Comparison of ENCODE assay signal across 15 cellular contexts in the genomic region with DNA sequence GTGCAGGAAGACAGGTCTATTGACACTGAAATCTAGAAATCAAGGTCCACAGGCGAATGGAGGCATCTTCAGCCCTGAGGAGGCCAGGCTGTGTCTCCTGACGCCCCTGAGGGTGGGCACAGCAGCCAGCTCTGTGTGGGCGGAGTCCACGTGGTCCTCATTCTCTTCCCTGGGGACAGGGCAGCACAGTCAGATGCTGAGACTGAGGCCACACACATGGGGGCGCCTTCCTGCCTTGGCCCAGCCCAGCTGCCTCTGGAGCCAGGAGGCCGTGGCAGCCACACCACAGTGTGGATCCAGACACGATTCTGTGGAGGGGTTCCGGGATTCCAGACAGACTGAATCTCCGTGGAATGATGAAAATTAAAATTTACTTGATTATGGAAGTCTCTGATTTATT. TPM values are rescaled to one million over a fixed set of nuclear protein-coding genes. Genes with fewer than 3 reads are reported as not detected.
DNase-seq lines count a peak whose midpoint lies in the region; ATAC-seq and TF ChIP-seq lines count a peak whose summit lies in the region.
"Had no signal": no experiment of that assay in that cellular context is flagged by ENCODE, and none has a peak within 500 bp of the region (broad histone marks: within the 10 kb centered on the region; RNA-seq: fewer than 3 reads in every experiment).

No MANE protein-coding gene starts in this region.

- H4K20me1 ChIP-seq in SK-N-SH (ENCODE audit: insufficient read depth): no peaks in the 10 kb centered on the region

- H3K4me1 ChIP-seq in SK-N-SH (ENCODE audit: control insufficient read depth in 1 of 2, insufficient read depth in 2 of 2, low read depth in 1 of 2, low read length in 1 of 2): peaks cover 0 to 3% of the 10 kb centered on the region in 2 experiments; a peak in 1 of 4 replicates
- H3K4me1 ChIP-seq: uterus had no signal

- H3K4me3 Mint-ChIP-seq in progenitor cell of endocrine pancreas (ENCODE audit: low read depth): no peak overlapping the region
- H3K4me3 Mint-ChIP-seq: activated CD4-positive, alpha-beta T cell treated with anti-CD3 and anti-CD28 coated beads, Interleukin-2, amount 10 ng/mL, durations not matched to agents 7 days and 5 days; central memory CD8-positive, alpha-beta T cell; stimulated activated naive B cell treated with anti-CD40 and anti-IgM and Interleukin-4, amounts not matched to agents 10 μg/mL and 1 μg/mL and 100 μg/mL, for 72 hours had no signal

- H3K27ac Mint-ChIP-seq in progenitor cell of endocrine pancreas: peak overlapping the region; percentile 56
- H3K27ac Mint-ChIP-seq: activated CD4-positive, alpha-beta T cell treated with anti-CD3 and anti-CD28 coated beads, Interleukin-2, amount 10 ng/mL, durations not matched to agents 7 days and 5 days; stimulated activated naive B cell treated with anti-CD40 and anti-IgM and Interleukin-4, amounts not matched to agents 10 μg/mL and 1 μg/mL and 100 μg/mL, for 72 hours had no signal

- peaks cover 4% of the 10 kb centered on the region for H3K4me1 Mint-ChIP-seq in progenitor cell of endocrine pancreas (ENCODE audit: low read depth)
- H3K4me1 Mint-ChIP-seq: activated CD4-positive, alpha-beta T cell treated with anti-CD3 and anti-CD28 coated beads, Interleukin-2, amount 10 ng/mL, durations not matched to agents 7 days and 5 days; central memory CD8-positive, alpha-beta T cell had no signal

- no peak overlapping the region for H3K27ac ChIP-seq in SK-N-SH (ENCODE audit: low read depth in 2 of 2, low read length in 1 of 2)
- H3K27ac ChIP-seq: KMS-11, parathyroid adenoma, uterus had no signal

- peaks cover 18 to 45% of the 10 kb centered on the region in 2 experiments for H3K36me3 ChIP-seq in SK-N-SH (replicated peaks in 1 of 2; ENCODE audit: control insufficient read depth in 1 of 2, insufficient read depth in 2 of 2, low read length in 1 of 2)
- H3K36me3 ChIP-seq: uterus had no signal

- no peaks in the 10 kb centered on the region for H3F3A ChIP-seq in SK-N-SH (replicated peaks; ENCODE audit: insufficient read depth)

- TF ChIP-seq EP300 in SK-N-SH (IDR thresholded peaks at IDR 0.05; ENCODE audit: borderline replicate concordance in 1 of 2, low read depth in 1 of 2, low read length in 1 of 2): no peak

- peak; percentile 21; the same call in 1 of the 2 replicates for TF ChIP-seq RAD21 in SK-N-SH (IDR thresholded peaks at IDR 0.05; ENCODE audit: low read length)

- no peaks in the 10 kb centered on the region for H3K27me3 ChIP-seq in SK-N-SH (ENCODE audit: insufficient read depth)
- H3K27me3 ChIP-seq: uterus had no signal

- ATAC-seq in SK-N-SH treated with all-trans-retinoic acid at 6 μM for 48 hours: no peak
- ATAC-seq: stimulated activated naive B cell treated with anti-CD40 and anti-IgM and Interleukin-4, amounts not matched to agents 10 μg/mL and 1 μg/mL and 100 μg/mL, for 72 hours had no signal

- no peak overlapping the region for H3K4me2 ChIP-seq in SK-N-SH
- H3K4me2 ChIP-seq: KMS-11 had no signal

- H3K9me2 ChIP-seq in SK-N-SH: no peaks in the 10 kb centered on the region

- WGBS in SK-N-SH (ENCODE audit: low lambda C conversion rate): 50% methylated on average over 2 of the region's 9 CpGs

- peaks cover 6% of the 10 kb centered on the region for H3K36me3 Mint-ChIP-seq in progenitor cell of endocrine pancreas (ENCODE audit: insufficient read depth)

- DNase-seq in SK-N-SH (no peak), astrocyte of the hippocampus (ENCODE audit: low read depth, low spot score) (peak; percentile 23), progenitor cell of endocrine pancreas (ENCODE audit: low spot score, unreplicated experiment) (no peak), HCEC 1CT (no peak), HUDEP-2 (lab: John Stamatoyannopoulos, UW; ENCODE audit: unreplicated experiment in 76 of 76) (no peak)
- DNase-seq: ACHN; activated CD4-positive, alpha-beta T cell treated with anti-CD3 and anti-CD28 coated beads, Interleukin-2, amount 10 ng/mL, durations not matched to agents 7 days and 5 days; NCI-H2171; stimulated activated CD4-positive, alpha-beta T cell treated with anti-CD3 and anti-CD28 coated beads, Interleukin-2, amount 100 ng/mL, for 48 hours; stimulated activated naive B cell treated with anti-CD40 and anti-IgM and Interleukin-4, amounts not matched to agents 10 μg/mL and 1 μg/mL and 100 μg/mL, for 72 hours; uterus had no signal

- no peak overlapping the region for H3K9ac ChIP-seq in SK-N-SH
- H3K9ac ChIP-seq: KMS-11, parathyroid adenoma had no signal

- no peak overlapping the region for H2AFZ ChIP-seq in SK-N-SH (ENCODE audit: low read depth)
- H2AFZ ChIP-seq: parathyroid adenoma had no signal

- H3K9me3 ChIP-seq in SK-N-SH: no peaks in the 10 kb centered on the region
- H3K9me3 ChIP-seq: uterus had no signal

- CTCF ChIA-PET in SK-N-SH (lab: Yijun Ruan, JAX): interaction anchor here (0.8 to 11.2 kb wide), 7 partner anchors 66 to 88 kb away, joined by 3 to 166 read pairs (median 4); no protein-coding TSS in a partner anchor

- TF ChIP-seq CTCF in SK-N-SH (IDR thresholded peaks at IDR 0.05) (no peak; the same call in 1 of the 2 replicates), progenitor cell of endocrine pancreas (IDR thresholded peaks at IDR 0.05; ENCODE audit: unreplicated experiment) (no peak)

- POLR2A ChIA-PET in SK-N-SH (lab: Yijun Ruan, JAX): no interaction called here

- H3K4me3 ChIP-seq in SK-N-SH (ENCODE audit: low read depth in 2 of 2, low read length in 1 of 2): no peak overlapping the region
- H3K4me3 ChIP-seq: uterus had no signal

- H3K79me2 ChIP-seq in SK-N-SH (ENCODE audit: insufficient read depth): no peaks in the 10 kb centered on the region
- H3K79me2 ChIP-seq: parathyroid adenoma had no signal

- H3K9me3 Mint-ChIP-seq in progenitor cell of endocrine pancreas (ENCODE audit: low read depth): no peaks in the 10 kb centered on the region
- H3K9me3 Mint-ChIP-seq: activated CD4-positive, alpha-beta T cell treated with anti-CD3 and anti-CD28 coated beads, Interleukin-2, amount 10 ng/mL, durations not matched to agents 7 days and 5 days; central memory CD8-positive, alpha-beta T cell; stimulated activated naive B cell treated with anti-CD40 and anti-IgM and Interleukin-4, amounts not matched to agents 10 μg/mL and 1 μg/mL and 100 μg/mL, for 72 hours had no signal

- no peaks in the 10 kb centered on the region for H3K27me3 Mint-ChIP-seq in progenitor cell of endocrine pancreas
- H3K27me3 Mint-ChIP-seq: activated CD4-positive, alpha-beta T cell treated with anti-CD3 and anti-CD28 coated beads, Interleukin-2, amount 10 ng/mL, durations not matched to agents 7 days and 5 days; central memory CD8-positive, alpha-beta T cell; stimulated activated naive B cell treated with anti-CD40 and anti-IgM and Interleukin-4, amounts not matched to agents 10 μg/mL and 1 μg/mL and 100 μg/mL, for 72 hours had no signal

TF ChIP-seq in SK-N-SH, 30 proteins besides CTCF, POLR2A, EP300 and RAD21:
- TF ChIP-seq ELF1 (IDR thresholded peaks at IDR 0.05) (no peak), RFX5 (IDR thresholded peaks at IDR 0.05; ENCODE audit: low read length) (no peak), SIN3A (IDR thresholded peaks at IDR 0.05; ENCODE audit: borderline replicate concordance, low read depth, low read length) (no peak), RCOR1 (IDR thresholded peaks at IDR 0.05; ENCODE audit: low read length) (no peak), GABPA (IDR thresholded peaks at IDR 0.05; ENCODE audit: low read depth) (no peak), MXI1 (IDR thresholded peaks at IDR 0.05; ENCODE audit: low read depth, low read length) (no peak)
- TF ChIP-seq, protein P1, sequence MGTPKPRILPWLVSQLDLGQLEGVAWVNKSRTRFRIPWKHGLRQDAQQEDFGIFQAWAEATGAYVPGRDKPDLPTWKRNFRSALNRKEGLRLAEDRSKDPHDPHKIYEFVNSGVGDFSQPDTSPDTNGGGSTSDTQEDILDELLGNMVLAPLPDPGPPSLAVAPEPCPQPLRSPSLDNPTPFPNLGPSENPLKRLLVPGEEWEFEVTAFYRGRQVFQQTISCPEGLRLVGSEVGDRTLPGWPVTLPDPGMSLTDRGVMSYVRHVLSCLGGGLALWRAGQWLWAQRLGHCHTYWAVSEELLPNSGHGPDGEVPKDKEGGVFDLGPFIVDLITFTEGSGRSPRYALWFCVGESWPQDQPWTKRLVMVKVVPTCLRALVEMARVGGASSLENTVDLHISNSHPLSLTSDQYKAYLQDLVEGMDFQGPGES (IDR thresholded peaks at IDR 0.05; ENCODE audit: low read depth, low read length): no peak

TF ChIP-seq in SK-N-SH treated with all-trans-retinoic acid at 6 μM for 48 hours, 23 proteins besides CTCF, POLR2A, EP300 and RAD21 (continues in another document):
- TF ChIP-seq ESRRG (CRISPR knock-in tag; IDR thresholded peaks at IDR 0.05): no peak
- no peak for TF ChIP-seq TCF4 (CRISPR knock-in tag; IDR thresholded peaks at IDR 0.05; ENCODE audit: borderline replicate concordance)
- TF ChIP-seq ZNF70 (CRISPR knock-in tag; IDR thresholded peaks at IDR 0.05): no peak
- no peak for TF ChIP-seq RARB (CRISPR knock-in tag; IDR thresholded peaks at IDR 0.05)
- no peak for TF ChIP-seq GLIS3 (CRISPR knock-in tag; IDR thresholded peaks at IDR 0.05)
- TF ChIP-seq SNAI2 (CRISPR knock-in tag; IDR thresholded peaks at IDR 0.05): no peak
- no peak for TF ChIP-seq TOX (CRISPR knock-in tag; IDR thresholded peaks at IDR 0.05; ENCODE audit: borderline replicate concordance)
- no peak for TF ChIP-seq ARNTL (CRISPR knock-in tag; IDR thresholded peaks at IDR 0.05; ENCODE audit: borderline replicate concordance, low read depth)

RNA-seq across cellular contexts. Expression of a gene that starts 20.8 kb away (rescaled TPM):
- 0.62 and 1.1 TPM in 2 replicates for polyA plus RNA-seq in SK-N-SH (2012; rRNA removed)
- 0.37 and 0.69 TPM in 2 replicates for polyA plus RNA-seq in SK-N-SH (2012; cell fraction: cytosol; rRNA removed)
- polyA plus RNA-seq in SK-N-SH (2012; cell fraction: nucleus; rRNA removed): 2.3 and 2.7 TPM in 2 replicates
- 169 and 185 TPM in 2 replicates for total RNA-seq in progenitor cell of endocrine pancreas

RNA-seq across cellular contexts. Expression of a gene that starts 42.0 kb away (rescaled TPM):
- polyA plus RNA-seq in SK-N-SH (2012; rRNA removed): 25.8 and 26.7 TPM in 2 replicates
- polyA plus RNA-seq in SK-N-SH (2012; cell fraction: cytosol; rRNA removed): 9.3 and 12.6 TPM in 2 replicates
- 72.8 and 106 TPM in 2 replicates for polyA plus RNA-seq in SK-N-SH (2012; cell fraction: nucleus; rRNA removed)
- total RNA-seq in progenitor cell of endocrine pancreas: 46.1 and 51.2 TPM in 2 replicates

RNA-seq across cellular contexts. Expression of a gene that starts 57.3 kb away (rescaled TPM):
- polyA plus RNA-seq in SK-N-SH (2012; rRNA removed): 28.0 and 34.2 TPM in 2 replicates
- polyA plus RNA-seq in SK-N-SH (2012; cell fraction: cytosol; rRNA removed): 20.4 and 23.3 TPM in 2 replicates
- 72.9 and 92.5 TPM in 2 replicates for polyA plus RNA-seq in SK-N-SH (2012; cell fraction: nucleus; rRNA removed)
- total RNA-seq in progenitor cell of endocrine pancreas: 212 and 214 TPM in 2 replicates
